8 cellular contexts compared by ENCODE assay signal in the genomic region with DNA sequence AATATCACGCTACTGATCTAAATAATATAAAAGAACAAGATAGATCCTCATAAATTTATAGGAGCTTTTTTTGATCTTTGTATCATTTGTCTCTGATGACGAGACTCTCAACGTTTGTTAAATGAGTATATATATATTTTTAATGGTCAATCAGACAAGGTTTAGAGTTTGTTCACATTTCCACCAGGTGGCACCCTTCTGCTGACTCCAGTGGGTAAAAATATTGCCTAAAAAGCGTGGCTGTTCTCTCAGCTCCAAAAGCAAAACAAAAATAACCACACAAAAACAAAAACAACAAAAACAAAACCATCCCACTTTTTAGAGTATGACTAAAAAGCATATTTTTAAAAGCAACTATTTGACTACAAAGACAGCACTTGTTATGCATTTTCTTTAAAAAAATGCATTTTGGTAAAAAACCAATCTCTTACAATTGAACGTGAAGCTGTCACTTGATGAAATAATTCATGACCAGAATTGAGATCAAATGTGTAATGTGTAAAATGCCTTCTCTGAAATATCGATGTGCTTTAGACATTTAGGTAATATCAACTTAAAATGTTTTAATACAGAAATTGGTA.
A peak's percentile ranks its signal among the peaks of the same experiment; 100 is the strongest.
DNase-seq lines count a peak whose midpoint lies in the region; ATAC-seq and TF ChIP-seq lines count a peak whose summit lies in the region.

No MANE protein-coding gene starts in this region.

- peak; percentile 46 for TF ChIP-seq CTCF in osteoblast (IDR thresholded peaks at IDR 0.05; ENCODE audit: extremely low read depth, low read depth, low read length)

- H3K27me3 ChIP-seq in osteoblast (ENCODE audit: insufficient read depth, low read length), result peaks cover 4% of the 10 kb centered on the region

- H3K79me2 ChIP-seq in osteoblast (ENCODE audit: insufficient read depth, low read length), result no peaks in the 10 kb centered on the region

- H3K9me3 Mint-ChIP-seq in T-cell, result peaks cover under 1 to 3% (median 2%) of the 10 kb centered on the region in 3 donors

- CTCF ChIA-PET in T-cell (lab: Charles Lee), result no interaction called here

- H2AFZ ChIP-seq in osteoblast (ENCODE audit: low read length), result no peak overlapping the region

- H4K20me1 ChIP-seq in osteoblast (ENCODE audit: insufficient read depth, low read length), result no peaks in the 10 kb centered on the region

- H3K27ac ChIP-seq in osteoblast (ENCODE audit: low read depth, low read length), result no peak overlapping the region

- POLR2A ChIA-PET in T-cell (lab: Charles Lee), result no interaction called here

- no peak overlapping the region for H3K27ac Mint-ChIP-seq in T-cell

- no peak overlapping the region for H3K4me3 ChIP-seq in osteoblast (ENCODE audit: insufficient read depth, low read length)

- H3K4me1 Mint-ChIP-seq in T-cell, result peaks cover 0 to 9% (median 4%) of the 10 kb centered on the region in 3 donors

- H3K4me1 ChIP-seq in osteoblast (ENCODE audit: insufficient read depth, low read length), result no peaks in the 10 kb centered on the region

- no peak overlapping the region for H3K4me3 Mint-ChIP-seq in T-cell

- no peaks in the 10 kb centered on the region for H3K9me3 ChIP-seq in osteoblast (ENCODE audit: low read depth, low read length)

- no peaks in the 10 kb centered on the region for H3K36me3 Mint-ChIP-seq in T-cell

- peaks cover 19 to 21% of the 10 kb centered on the region in 2 donors for H3K27me3 Mint-ChIP-seq in T-cell

- peak; percentile 76 for DNase-seq in Ammon's horn (ENCODE audit: low spot score)
- DNase-seq in NCI-H446 treated with DMSO at 0.1 percent for 48 hours (lab: John Stamatoyannopoulos, UW), result peak; percentile 5
- DNase-seq in dermis blood vessel endothelial cell, result peak; percentile 44
- DNase-seq in osteoblast (ENCODE audit: insufficient read length, low spot score, missing footprints), result no peak
- DNase-seq in T-cell, result no peak
- no peak for DNase-seq in cerebellum (ENCODE audit: low spot score)

- peak; percentile 49 for ATAC-seq in GM21786 (IDR thresholded peaks at IDR 0.05; ENCODE audit: unreplicated experiment)
- ATAC-seq in T-cell (replicated peaks in 1 of 4), result no peak
- no peak for ATAC-seq in GM19035 (IDR thresholded peaks at IDR 0.05; ENCODE audit: unreplicated experiment)

- H3K4me2 ChIP-seq in osteoblast (ENCODE audit: insufficient read depth, low read length), result no peak overlapping the region

- H3K36me3 ChIP-seq in osteoblast (ENCODE audit: insufficient read depth, low read length), result no peaks in the 10 kb centered on the region

Comparison
In these comparisons a context has a peak if more than half of its experiments do, and no peak if none do; other contexts are left out.
1. DNase-seq: peak in Ammon's horn (single experiment), NCI-H446 treated with DMSO at 0.1 percent for 48 hours (single experiment) and dermis blood vessel endothelial cell (single experiment); none in osteoblast (single experiment), T-cell (0 of 34) and cerebellum (single experiment).